Comparison of ENCODE assay signal across 15 cellular contexts in the genomic region with DNA sequence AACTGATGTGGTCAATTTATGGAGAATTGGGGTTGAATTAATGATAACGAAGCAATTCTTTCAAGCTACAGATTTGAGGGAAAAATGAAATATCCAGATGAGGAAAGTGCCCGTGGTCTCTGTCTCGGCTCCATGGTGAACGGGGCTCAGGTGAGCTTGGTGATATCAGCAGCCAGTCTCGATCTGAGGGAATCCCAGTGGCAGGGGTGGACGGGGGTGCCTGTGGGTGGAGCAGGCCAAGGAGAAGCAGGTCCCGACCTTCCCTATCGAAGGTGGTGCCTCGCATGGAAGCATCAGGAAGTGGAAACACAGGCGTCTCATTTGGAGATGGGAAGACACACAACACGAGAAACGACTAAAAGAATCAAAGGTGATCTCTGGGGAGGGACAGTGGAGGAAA.
DNase-seq lines count a peak whose midpoint lies in the region; ATAC-seq and TF ChIP-seq lines count a peak whose summit lies in the region.
"Had no signal": no experiment of that assay in that cellular context is flagged by ENCODE, and none has a peak within 500 bp of the region (broad histone marks: within the 10 kb centered on the region; RNA-seq: fewer than 3 reads in every experiment).

No MANE protein-coding gene starts in this region.

- H3K9me3 Mint-ChIP-seq in brain (peaks cover 0 to 11% (median 0%) of the 10 kb centered on the region in 5 experiments), nephron (no peaks in the 10 kb centered on the region)
- H3K9me3 Mint-ChIP-seq: GM23338 had no signal

- TF ChIP-seq POLR2A in adrenal gland (IDR thresholded peaks at IDR 0.05) = no peak

- H3K9me3 ChIP-seq in adrenal gland (replicated peaks in 1 of 3) = no peaks in the 10 kb centered on the region

- H3K36me3 Mint-ChIP-seq in brain (no peaks in the 10 kb centered on the region), nephron (ENCODE audit: low read depth) (no peaks in the 10 kb centered on the region)
- H3K36me3 Mint-ChIP-seq: CD4-positive, CD25-positive, alpha-beta regulatory T cell had no signal

- intact Hi-C loops in adrenal gland (cut with DNase I) = no loop called here

- H3K4me3 Mint-ChIP-seq in brain = peak overlapping the region in 2 of 5 experiments; percentile 5 to 12
- no peak overlapping the region for H3K4me3 Mint-ChIP-seq in nephron
- H3K4me3 Mint-ChIP-seq: CD4-positive, CD25-positive, alpha-beta regulatory T cell; GM23338 had no signal

- no peak overlapping the region for H3K27ac ChIP-seq in adrenal gland
- H3K27ac ChIP-seq: BLaER1 treated with 17β-estradiol and CSF1 and Interleukin-3, amounts not matched to agents 10 nM and 100 nM had no signal

- ATAC-seq in GM21381 (IDR thresholded peaks at IDR 0.05; ENCODE audit: unreplicated experiment) = no peak
- ATAC-seq: GM23338 had no signal

- H3K27ac Mint-ChIP-seq in brain = peak overlapping the region in 4 of 5 experiments; percentile 3 to 95 (median 53)
- H3K27ac Mint-ChIP-seq in nephron = peak overlapping the region in 2 of 3 experiments; percentile 23 to 41
- H3K27ac Mint-ChIP-seq: GM23338 had no signal

- no peaks in the 10 kb centered on the region for H3K27me3 ChIP-seq in adrenal gland
- H3K27me3 ChIP-seq: BLaER1 treated with 17β-estradiol and CSF1 and Interleukin-3, amounts not matched to agents 10 nM and 100 nM had no signal

- DNase-seq in 8988T (peak; percentile 2), retina (peak; percentile 2), adrenal gland (no peak), Kasumi-1 (lab: John Stamatoyannopoulos, UW) (no peak)
- DNase-seq: ACHN; CD4-positive, CD25-positive, alpha-beta regulatory T cell; DMS53; GF-D8; H7; IMR-90 had no signal

- H3K4me1 ChIP-seq in adrenal gland (replicated peaks in 1 of 2) = no peaks in the 10 kb centered on the region

- H3K4me3 ChIP-seq in adrenal gland = no peak overlapping the region
- H3K4me3 ChIP-seq: BLaER1 treated with 17β-estradiol and CSF1 and Interleukin-3, amounts not matched to agents 10 nM and 100 nM; GM23338 had no signal

- WGBS in adrenal gland, 4 donors = 73 to 85% (median 76%) methylated on average over 12 of the region's 12 CpGs

- no peaks in the 10 kb centered on the region for H3K36me3 ChIP-seq in adrenal gland (replicated peaks in 1 of 2)
- H3K36me3 ChIP-seq: BLaER1 treated with 17β-estradiol and CSF1 and Interleukin-3, amounts not matched to agents 10 nM and 100 nM had no signal

- TF ChIP-seq CTCF in brain (conservative IDR thresholded peaks at IDR 0.05) = no peak
- no peak for TF ChIP-seq CTCF in nephron (IDR thresholded peaks at IDR 0.05; ENCODE audit: unreplicated experiment in 3 of 3)
- no peak for TF ChIP-seq CTCF in adrenal gland (IDR thresholded peaks at IDR 0.05)

- H3K27me3 Mint-ChIP-seq in brain = peaks cover 11% of the 10 kb centered on the region
- peaks cover 18% of the 10 kb centered on the region for H3K27me3 Mint-ChIP-seq in nephron (ENCODE audit: low read depth)

- H3K4me1 Mint-ChIP-seq in brain = peaks cover 45% of the 10 kb centered on the region
- peaks cover 21% of the 10 kb centered on the region for H3K4me1 Mint-ChIP-seq in nephron
- H3K4me1 Mint-ChIP-seq: CD4-positive, CD25-positive, alpha-beta regulatory T cell had no signal

Comparison
In these comparisons a context has a peak if more than half of its experiments do, and no peak if none do; other contexts are left out.
1. DNase-seq: peak in 8988T (single experiment) and retina (single experiment); none in adrenal gland (0 of 7) and Kasumi-1 (0 of 2).